1 cellular context compared by ENCODE assay signal in genomic region chr7:77461842-77462241, GRCh38.
A peak's percentile ranks its signal among the peaks of the same experiment; 100 is the strongest.
TF ChIP-seq lines count a peak whose summit lies in the region.

No MANE protein-coding gene starts in this region.

TF ChIP-seq in HepG2, 621 proteins besides CTCF, POLR2A, EP300 and RAD21:
- TF ChIP-seq ZNF644 (CRISPR knock-in tag; IDR thresholded peaks at IDR 0.05; ENCODE audit: low read depth) (0 out of 2 replicates have a peak, but pooled peaks have one; percentile 8), HNRNPL (IDR thresholded peaks at IDR 0.05; ENCODE audit: low read depth, low read length) (0 out of 2 replicates have a peak, but pooled peaks have one; percentile 30), CBX2 (IDR thresholded peaks at IDR 0.05; ENCODE audit: low read depth, low read length) (no peak), CBX2 (CRISPR knock-in tag; IDR thresholded peaks at IDR 0.05; ENCODE audit: low read depth) (no peak), POLR2AphosphoS5 (IDR thresholded peaks at IDR 0.05; ENCODE audit: low read depth, low read length) (no peak), ZBTB8A (CRISPR knock-in tag; IDR thresholded peaks at IDR 0.05; ENCODE audit: borderline replicate concordance, low read depth) (no peak), TBX2 (CRISPR knock-in tag; IDR thresholded peaks at IDR 0.05; ENCODE audit: borderline replicate concordance) (peak; percentile 13; the same call in 1 of the 2 replicates), ZNF674 (CRISPR knock-in tag; IDR thresholded peaks at IDR 0.05; ENCODE audit: low read depth) (no peak), EHMT2 (IDR thresholded peaks at IDR 0.05; ENCODE audit: borderline replicate concordance, low read depth, low read length) (no peak), THYN1 (CRISPR knock-in tag; IDR thresholded peaks at IDR 0.05; ENCODE audit: borderline replicate concordance, low read depth) (no peak), MLLT10 (CRISPR knock-in tag; IDR thresholded peaks at IDR 0.05) (no peak), ZKSCAN8 (CRISPR knock-in tag; IDR thresholded peaks at IDR 0.05; ENCODE audit: borderline replicate concordance) (no peak), TAF1 (CRISPR knock-in tag; IDR thresholded peaks at IDR 0.05) (no peak), BRD4 (CRISPR knock-in tag; IDR thresholded peaks at IDR 0.05) (no peak), TBL1XR1 (IDR thresholded peaks at IDR 0.05; ENCODE audit: borderline replicate concordance, low read length, partially characterized antibody) (no peak), RARA (CRISPR knock-in tag; IDR thresholded peaks at IDR 0.05) (0 out of 2 replicates have a peak, but pooled peaks have one; percentile 7), PBX3 (CRISPR knock-in tag; IDR thresholded peaks at IDR 0.05; ENCODE audit: borderline replicate concordance) (no peak), ZNF275 (CRISPR knock-in tag; IDR thresholded peaks at IDR 0.05; ENCODE audit: borderline replicate concordance) (no peak), JARID2 (CRISPR knock-in tag; IDR thresholded peaks at IDR 0.05; ENCODE audit: insufficient replicate concordance) (no peak), ZBTB7B (CRISPR knock-in tag; IDR thresholded peaks at IDR 0.05) (no peak), NR3C1 (CRISPR knock-in tag; IDR thresholded peaks at IDR 0.05) (no peak), SIN3B (IDR thresholded peaks at IDR 0.05; ENCODE audit: low read length) (no peak), ZKSCAN1 (IDR thresholded peaks at IDR 0.05; ENCODE audit: low read length) (peak; percentile 71; the same call in 1 of the 2 replicates), CEBPB (IDR thresholded peaks at IDR 0.05; ENCODE audit: borderline replicate concordance, low read depth, low read length) (no peak), RNF2 (conservative IDR thresholded peaks at IDR 0.05; ENCODE audit: low read depth) (no peak), ZNF414 (CRISPR knock-in tag; IDR thresholded peaks at IDR 0.05) (no peak), FLYWCH1 (CRISPR knock-in tag; IDR thresholded peaks at IDR 0.05) (no peak), ZNF329 (CRISPR knock-in tag; IDR thresholded peaks at IDR 0.05; ENCODE audit: low read depth) (no peak), NAIF1 (CRISPR knock-in tag; IDR thresholded peaks at IDR 0.05; ENCODE audit: borderline replicate concordance) (no peak), FOXK2 (IDR thresholded peaks at IDR 0.05) (no peak), ZNF776 (CRISPR knock-in tag; IDR thresholded peaks at IDR 0.05) (no peak), ZNF749 (CRISPR knock-in tag; IDR thresholded peaks at IDR 0.05; ENCODE audit: borderline replicate concordance) (no peak), EED (CRISPR knock-in tag; IDR thresholded peaks at IDR 0.05) (no peak), ZNF652 (CRISPR knock-in tag; IDR thresholded peaks at IDR 0.05; ENCODE audit: borderline replicate concordance, low read depth) (no peak), CHD2 (IDR thresholded peaks at IDR 0.05; ENCODE audit: low read depth, low read length) (no peak), ZNF317 (CRISPR knock-in tag; IDR thresholded peaks at IDR 0.05) (no peak), TMF1 (CRISPR knock-in tag; IDR thresholded peaks at IDR 0.05; ENCODE audit: low read depth) (no peak), MEIS1 (CRISPR knock-in tag; IDR thresholded peaks at IDR 0.05; ENCODE audit: borderline replicate concordance) (no peak), HIC2 (CRISPR knock-in tag; IDR thresholded peaks at IDR 0.05; ENCODE audit: low read depth) (peak; percentile 19; the same call in 1 of the 2 replicates), GPBP1L1 (CRISPR knock-in tag; IDR thresholded peaks at IDR 0.05) (no peak), PBX2 (CRISPR knock-in tag; IDR thresholded peaks at IDR 0.05) (no peak), NR2F6 (IDR thresholded peaks at IDR 0.05) (no peak), NR2F6 (CRISPR knock-in tag; IDR thresholded peaks at IDR 0.05) (peak; percentile 51; the same call in 1 of the 2 replicates), SAFB2 (CRISPR knock-in tag; IDR thresholded peaks at IDR 0.05; ENCODE audit: borderline replicate concordance, low read depth) (no peak)
- TF ChIP-seq, protein P1, sequence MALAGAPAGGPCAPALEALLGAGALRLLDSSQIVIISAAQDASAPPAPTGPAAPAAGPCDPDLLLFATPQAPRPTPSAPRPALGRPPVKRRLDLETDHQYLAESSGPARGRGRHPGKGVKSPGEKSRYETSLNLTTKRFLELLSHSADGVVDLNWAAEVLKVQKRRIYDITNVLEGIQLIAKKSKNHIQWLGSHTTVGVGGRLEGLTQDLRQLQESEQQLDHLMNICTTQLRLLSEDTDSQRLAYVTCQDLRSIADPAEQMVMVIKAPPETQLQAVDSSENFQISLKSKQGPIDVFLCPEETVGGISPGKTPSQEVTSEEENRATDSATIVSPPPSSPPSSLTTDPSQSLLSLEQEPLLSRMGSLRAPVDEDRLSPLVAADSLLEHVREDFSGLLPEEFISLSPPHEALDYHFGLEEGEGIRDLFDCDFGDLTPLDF (CRISPR knock-in tag; IDR thresholded peaks at IDR 0.05): no peak
- TF ChIP-seq, protein P2, sequence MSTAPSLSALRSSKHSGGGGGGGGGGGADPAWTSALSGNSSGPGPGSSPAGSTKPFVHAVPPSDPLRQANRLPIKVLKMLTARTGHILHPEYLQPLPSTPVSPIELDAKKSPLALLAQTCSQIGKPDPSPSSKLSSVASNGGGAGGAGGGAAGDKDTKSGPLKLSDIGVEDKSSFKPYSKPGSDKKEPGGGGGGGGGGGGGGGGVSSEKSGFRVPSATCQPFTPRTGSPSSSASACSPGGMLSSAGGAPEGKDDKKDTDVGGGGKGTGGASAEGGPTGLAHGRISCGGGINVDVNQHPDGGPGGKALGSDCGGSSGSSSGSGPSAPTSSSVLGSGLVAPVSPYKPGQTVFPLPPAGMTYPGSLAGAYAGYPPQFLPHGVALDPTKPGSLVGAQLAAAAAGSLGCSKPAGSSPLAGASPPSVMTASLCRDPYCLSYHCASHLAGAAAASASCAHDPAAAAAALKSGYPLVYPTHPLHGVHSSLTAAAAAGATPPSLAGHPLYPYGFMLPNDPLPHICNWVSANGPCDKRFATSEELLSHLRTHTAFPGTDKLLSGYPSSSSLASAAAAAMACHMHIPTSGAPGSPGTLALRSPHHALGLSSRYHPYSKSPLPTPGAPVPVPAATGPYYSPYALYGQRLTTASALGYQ (CRISPR knock-in tag; IDR thresholded peaks at IDR 0.05): no peak
- TF ChIP-seq, protein P3, sequence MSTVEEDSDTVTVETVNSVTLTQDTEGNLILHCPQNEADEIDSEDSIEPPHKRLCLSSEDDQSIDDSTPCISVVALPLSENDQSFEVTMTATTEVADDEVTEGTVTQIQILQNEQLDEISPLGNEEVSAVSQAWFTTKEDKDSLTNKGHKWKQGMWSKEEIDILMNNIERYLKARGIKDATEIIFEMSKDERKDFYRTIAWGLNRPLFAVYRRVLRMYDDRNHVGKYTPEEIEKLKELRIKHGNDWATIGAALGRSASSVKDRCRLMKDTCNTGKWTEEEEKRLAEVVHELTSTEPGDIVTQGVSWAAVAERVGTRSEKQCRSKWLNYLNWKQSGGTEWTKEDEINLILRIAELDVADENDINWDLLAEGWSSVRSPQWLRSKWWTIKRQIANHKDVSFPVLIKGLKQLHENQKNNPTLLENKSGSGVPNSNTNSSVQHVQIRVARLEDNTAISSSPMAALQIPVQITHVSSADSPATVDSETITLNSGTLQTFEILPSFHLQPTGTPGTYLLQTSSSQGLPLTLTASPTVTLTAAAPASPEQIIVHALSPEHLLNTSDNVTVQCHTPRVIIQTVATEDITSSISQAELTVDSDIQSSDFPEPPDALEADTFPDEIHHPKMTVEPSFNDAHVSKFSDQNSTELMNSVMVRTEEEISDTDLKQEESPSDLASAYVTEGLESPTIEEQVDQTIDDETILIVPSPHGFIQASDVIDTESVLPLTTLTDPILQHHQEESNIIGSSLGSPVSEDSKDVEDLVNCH (CRISPR knock-in tag; IDR thresholded peaks at IDR 0.05): no peak
- TF ChIP-seq, protein P4, sequence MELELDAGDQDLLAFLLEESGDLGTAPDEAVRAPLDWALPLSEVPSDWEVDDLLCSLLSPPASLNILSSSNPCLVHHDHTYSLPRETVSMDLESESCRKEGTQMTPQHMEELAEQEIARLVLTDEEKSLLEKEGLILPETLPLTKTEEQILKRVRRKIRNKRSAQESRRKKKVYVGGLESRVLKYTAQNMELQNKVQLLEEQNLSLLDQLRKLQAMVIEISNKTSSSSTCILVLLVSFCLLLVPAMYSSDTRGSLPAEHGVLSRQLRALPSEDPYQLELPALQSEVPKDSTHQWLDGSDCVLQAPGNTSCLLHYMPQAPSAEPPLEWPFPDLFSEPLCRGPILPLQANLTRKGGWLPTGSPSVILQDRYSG (CRISPR knock-in tag; IDR thresholded peaks at IDR 0.05): no peak
- TF ChIP-seq, protein P5, sequence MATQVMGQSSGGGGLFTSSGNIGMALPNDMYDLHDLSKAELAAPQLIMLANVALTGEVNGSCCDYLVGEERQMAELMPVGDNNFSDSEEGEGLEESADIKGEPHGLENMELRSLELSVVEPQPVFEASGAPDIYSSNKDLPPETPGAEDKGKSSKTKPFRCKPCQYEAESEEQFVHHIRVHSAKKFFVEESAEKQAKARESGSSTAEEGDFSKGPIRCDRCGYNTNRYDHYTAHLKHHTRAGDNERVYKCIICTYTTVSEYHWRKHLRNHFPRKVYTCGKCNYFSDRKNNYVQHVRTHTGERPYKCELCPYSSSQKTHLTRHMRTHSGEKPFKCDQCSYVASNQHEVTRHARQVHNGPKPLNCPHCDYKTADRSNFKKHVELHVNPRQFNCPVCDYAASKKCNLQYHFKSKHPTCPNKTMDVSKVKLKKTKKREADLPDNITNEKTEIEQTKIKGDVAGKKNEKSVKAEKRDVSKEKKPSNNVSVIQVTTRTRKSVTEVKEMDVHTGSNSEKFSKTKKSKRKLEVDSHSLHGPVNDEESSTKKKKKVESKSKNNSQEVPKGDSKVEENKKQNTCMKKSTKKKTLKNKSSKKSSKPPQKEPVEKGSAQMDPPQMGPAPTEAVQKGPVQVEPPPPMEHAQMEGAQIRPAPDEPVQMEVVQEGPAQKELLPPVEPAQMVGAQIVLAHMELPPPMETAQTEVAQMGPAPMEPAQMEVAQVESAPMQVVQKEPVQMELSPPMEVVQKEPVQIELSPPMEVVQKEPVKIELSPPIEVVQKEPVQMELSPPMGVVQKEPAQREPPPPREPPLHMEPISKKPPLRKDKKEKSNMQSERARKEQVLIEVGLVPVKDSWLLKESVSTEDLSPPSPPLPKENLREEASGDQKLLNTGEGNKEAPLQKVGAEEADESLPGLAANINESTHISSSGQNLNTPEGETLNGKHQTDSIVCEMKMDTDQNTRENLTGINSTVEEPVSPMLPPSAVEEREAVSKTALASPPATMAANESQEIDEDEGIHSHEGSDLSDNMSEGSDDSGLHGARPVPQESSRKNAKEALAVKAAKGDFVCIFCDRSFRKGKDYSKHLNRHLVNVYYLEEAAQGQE (IDR thresholded peaks at IDR 0.05; ENCODE audit: borderline replicate concordance in 1 of 2, low read depth in 1 of 2, low read length in 2 of 2): no peak
